Comparison of ENCODE assay signal across 10 cellular contexts in genomic region chr6:132598473-132598872, GRCh38. TPM values are rescaled to one million over a fixed set of nuclear protein-coding genes. Genes with fewer than 3 reads are reported as not detected.
DNase-seq lines count a peak whose midpoint lies in the region; ATAC-seq and TF ChIP-seq lines count a peak whose summit lies in the region.
"Had no signal": no experiment of that assay in that cellular context is flagged by ENCODE, and none has a peak within 500 bp of the region (broad histone marks: within the 10 kb centered on the region; RNA-seq: fewer than 3 reads in every experiment).

No MANE protein-coding gene starts in this region.

- intact Hi-C loops in vagina (cut with DNase I) = no loop called here

- no peaks in the 10 kb centered on the region for H3K36me3 Mint-ChIP-seq in activated T-cell treated with anti-CD3 and anti-CD28 coated beads, Interleukin-2, amount 50 U/mL, for 72 hours (ENCODE audit: insufficient read depth in 2 of 2)

- ATAC-seq in activated T-cell treated with anti-CD3 and anti-CD28 coated beads, Interleukin-2, amount 50 U/mL, for 72 hours (replicated peaks in 1 of 2) = no peak

- DNase-seq in HAP-1 (ENCODE audit: low spot score in 2 of 2) (peak; percentile 22 to 36), NCI-H460 (ENCODE audit: extremely low read depth, low read depth) (peak; percentile 16), iPS DF 19.7 (ENCODE audit: low read depth, low spot score) (peak; percentile 33), KG1 (lab: John Stamatoyannopoulos, UW) (no peak), vagina (ENCODE audit: extremely low spot score in 2 of 2) (no peak), epidermal melanocyte (ENCODE audit: insufficient read length, low spot score) (no peak)
- no peak for DNase-seq in activated T-cell treated with anti-CD3 and anti-CD28 coated beads, Interleukin-2, amount 50 U/mL, for 72 hours

- H3K9me3 Mint-ChIP-seq in activated T-cell treated with anti-CD3 and anti-CD28 coated beads, Interleukin-2, amount 50 U/mL, for 72 hours = no peaks in the 10 kb centered on the region
- H3K9me3 Mint-ChIP-seq: T-helper 1 cell treated with Interleukin-12 subunit alpha and Interleukin-12 subunit beta and Interleukin-4 antibody, amounts not matched to agents 30 μg/mL and 1 μg/mL, for 36 hours had no signal

- H3K4me3 Mint-ChIP-seq in activated T-cell treated with anti-CD3 and anti-CD28 coated beads, Interleukin-2, amount 50 U/mL, for 72 hours = no peak overlapping the region
- H3K4me3 Mint-ChIP-seq: T-helper 1 cell treated with Interleukin-12 subunit alpha and Interleukin-12 subunit beta and Interleukin-4 antibody, amounts not matched to agents 30 μg/mL and 1 μg/mL, for 36 hours had no signal

- H3K27me3 Mint-ChIP-seq in activated T-cell treated with anti-CD3 and anti-CD28 coated beads, Interleukin-2, amount 50 U/mL, for 72 hours (ENCODE audit: low read depth) = peaks cover 21% of the 10 kb centered on the region

- in situ Hi-C loops in HAP-1 (cut with MboI; ENCODE audit: low sequenced_read_pairs) = no loop called here

- no peaks in the 10 kb centered on the region for H3K4me1 ChIP-seq in HAP-1
- H3K4me1 ChIP-seq in vagina = no peaks in the 10 kb centered on the region

- H3K27me3 ChIP-seq in HAP-1 (ENCODE audit: low read depth) (peaks cover 11% of the 10 kb centered on the region), vagina (no peaks in the 10 kb centered on the region)

- H3K27ac Mint-ChIP-seq in activated T-cell treated with anti-CD3 and anti-CD28 coated beads, Interleukin-2, amount 50 U/mL, for 72 hours = no peak overlapping the region
- H3K27ac Mint-ChIP-seq: T-helper 1 cell treated with Interleukin-12 subunit alpha and Interleukin-12 subunit beta and Interleukin-4 antibody, amounts not matched to agents 30 μg/mL and 1 μg/mL, for 36 hours had no signal

- H3K36me3 ChIP-seq in HAP-1 (replicated peaks) (no peaks in the 10 kb centered on the region), vagina (no peaks in the 10 kb centered on the region)

- TF ChIP-seq POLR2A in vagina (IDR thresholded peaks at IDR 0.05) = no peak

- no peak overlapping the region for H3K27ac ChIP-seq in vagina

- no peak overlapping the region for H3K4me3 ChIP-seq in HAP-1
- no peak overlapping the region for H3K4me3 ChIP-seq in vagina

- TF ChIP-seq CTCF in GM12872 (IDR thresholded peaks at IDR 0.05; ENCODE audit: insufficient read depth, low read depth, low read length) (peak; percentile 64), vagina (IDR thresholded peaks at IDR 0.05) (no peak)

- no peaks in the 10 kb centered on the region for H3K4me1 Mint-ChIP-seq in activated T-cell treated with anti-CD3 and anti-CD28 coated beads, Interleukin-2, amount 50 U/mL, for 72 hours (ENCODE audit: low read depth)

- H3K9me3 ChIP-seq in HAP-1 (no peaks in the 10 kb centered on the region), vagina (no peaks in the 10 kb centered on the region)

RNA-seq across cellular contexts. Expression of gene TAAR5, which starts 8.9 kb away (rescaled TPM):
- total RNA-seq in NCI-H460 (2014; rRNA removed; shearing (Covaris generic)) = not detected in 2 replicates
- polyA plus RNA-seq in NCI-H460 (2014; cell fraction: nucleus; rRNA removed) = not detected in 2 replicates
- total RNA-seq in vagina = not detected
- not detected for total RNA-seq in activated T-cell treated with anti-CD3 and anti-CD28 coated beads, Interleukin-2, amount 50 U/mL, for 72 hours
- total RNA-seq: lung microvascular endothelial cell had no signal

RNA-seq across cellular contexts. Expression of gene TAAR2, which starts 25.6 kb away (rescaled TPM):
- not detected in 2 replicates for total RNA-seq in NCI-H460 (2014; rRNA removed; shearing (Covaris generic))
- polyA plus RNA-seq in NCI-H460 (2014; cell fraction: nucleus; rRNA removed) = not detected in 2 replicates
- total RNA-seq in vagina = not detected
- not detected for total RNA-seq in activated T-cell treated with anti-CD3 and anti-CD28 coated beads, Interleukin-2, amount 50 U/mL, for 72 hours
- total RNA-seq: lung microvascular endothelial cell had no signal

RNA-seq across cellular contexts. Expression of gene TAAR6, which starts 28.4 kb away (rescaled TPM):
- not detected in 2 replicates for total RNA-seq in NCI-H460 (2014; rRNA removed; shearing (Covaris generic))
- 0.35 TPM in 1 of 2 replicates, not detected in the other for polyA plus RNA-seq in NCI-H460 (2014; cell fraction: nucleus; rRNA removed)
- not detected for total RNA-seq in vagina
- not detected for total RNA-seq in activated T-cell treated with anti-CD3 and anti-CD28 coated beads, Interleukin-2, amount 50 U/mL, for 72 hours
- total RNA-seq: lung microvascular endothelial cell had no signal

RNA-seq across cellular contexts. Expression of gene TAAR8, which starts 46.0 kb away (rescaled TPM):
- total RNA-seq in NCI-H460 (2014; rRNA removed; shearing (Covaris generic)) = not detected in 2 replicates
- not detected in 2 replicates for polyA plus RNA-seq in NCI-H460 (2014; cell fraction: nucleus; rRNA removed)
- not detected for total RNA-seq in vagina
- not detected for total RNA-seq in activated T-cell treated with anti-CD3 and anti-CD28 coated beads, Interleukin-2, amount 50 U/mL, for 72 hours
- total RNA-seq: lung microvascular endothelial cell had no signal

Comparison
In these comparisons a context has a peak if more than half of its experiments do, and no peak if none do; other contexts are left out.
1. DNase-seq: peak in HAP-1 (2 of 2), NCI-H460 (single experiment) and iPS DF 19.7 (single experiment); none in KG1 (single experiment), vagina (0 of 2), epidermal melanocyte (single experiment) and activated T-cell treated with anti-CD3 and anti-CD28 coated beads, Interleukin-2, amount 50 U/mL, for 72 hours (0 of 2).